30 cellular contexts compared by ENCODE assay signal in the genomic region with DNA sequence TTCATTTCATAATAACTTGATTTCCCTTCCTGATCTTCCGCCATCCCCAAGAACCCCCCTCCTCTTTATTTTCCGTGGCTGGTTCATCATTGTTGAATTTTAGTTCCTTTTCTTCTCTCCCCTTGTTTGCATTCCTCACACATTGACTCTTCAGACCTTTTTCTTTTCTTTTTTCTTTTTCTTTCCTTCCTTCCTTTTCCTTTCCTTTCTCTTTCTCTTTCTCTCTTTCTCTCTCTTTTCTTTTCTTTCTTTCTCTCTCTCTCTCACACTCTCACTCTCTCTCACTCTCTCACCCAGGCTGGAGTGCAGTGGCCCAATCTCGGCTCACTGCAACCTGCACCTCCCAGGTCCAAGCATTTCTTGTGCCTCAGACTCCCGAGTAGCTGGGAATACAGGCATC.
"Had no signal": no experiment of that assay in that cellular context is flagged by ENCODE, and none has a peak within 500 bp of the region (broad histone marks: within the 10 kb centered on the region; RNA-seq: fewer than 3 reads in every experiment).

No MANE protein-coding gene starts in this region.

- DNase-seq: activated B cell treated with CpG ODN at 0.5 μM for 24 hours; activated CD4-positive, alpha-beta memory T cell treated with anti-CD3 and anti-CD28 coated beads for 36 hours; activated CD4-positive, alpha-beta T cell treated with anti-CD3 and anti-CD28 coated beads for 4 hours; activated CD4-positive, alpha-beta T cell treated with anti-CD3 and anti-CD28 coated beads, Interleukin-2, amount 10 ng/mL, durations not matched to agents 24 days and 14 days; activated CD4-positive, alpha-beta T cell treated with anti-CD3 and anti-CD28 coated beads, Interleukin-2, amount 50 U/mL, for 1 hour; activated CD4-positive, alpha-beta T cell treated with anti-CD3 and anti-CD28 coated beads, Interleukin-2, amount 50 U/mL, for 4 hours; activated CD4-positive, CD25-positive, alpha-beta regulatory T cell treated with anti-CD3 and anti-CD28 coated beads, Interleukin-2, amount 50 U/mL, for 72 hours; activated CD8-positive, alpha-beta memory T cell treated with anti-CD3 and anti-CD28 coated beads, Interleukin-2, amount 50 U/mL, for 48 hours; activated CD8-positive, alpha-beta T cell treated with anti-CD3 and anti-CD28 coated beads for 36 hours; activated effector memory CD4-positive, alpha-beta T cell treated with Interleukin-2 at 50 U/mL for 16 hours; activated gamma-delta T cell; activated naive CD4-positive, alpha-beta T cell treated with anti-CD3 and anti-CD28 coated beads, Interleukin-2, amount 10 ng/mL, durations not matched to agents 7 days and 5 days; activated naive CD4-positive, alpha-beta T cell treated with Interleukin-2 at 50 U/mL for 16 hours; activated naive CD8-positive, alpha-beta T cell treated with anti-CD3 and anti-CD28 coated beads, Interleukin-2, amount 10 ng/mL, durations not matched to agents 7 days and 5 days; activated naive CD8-positive, alpha-beta T cell treated with anti-CD3 and anti-CD28 coated beads, Interleukin-2, amount 50 U/mL, for 24 hours; activated T-cell treated with anti-CD3 and anti-CD28 coated beads, Interleukin-2, amount 50 U/mL, for 24 hours; activated T-cell treated with anti-CD3 and anti-CD28 coated beads, Interleukin-2, amount 50 U/mL, for 48 hours; amygdala; anterior cingulate cortex; caudate nucleus; cerebellar nuclear complex; T-helper 17 cell had no signal

- H3K36me3 Mint-ChIP-seq: activated CD4-positive, alpha-beta memory T cell treated with anti-CD3 and anti-CD28 coated beads for 36 hours; activated naive CD4-positive, alpha-beta T cell treated with anti-CD3 and anti-CD28 coated beads, Interleukin-2, amount 10 ng/mL, durations not matched to agents 7 days and 5 days; activated naive CD4-positive, alpha-beta T cell treated with anti-CD3 and anti-CD28 coated beads, Interleukin-2, amount 50 U/mL, for 24 hours; activated naive CD8-positive, alpha-beta T cell; activated naive CD8-positive, alpha-beta T cell treated with anti-CD3 and anti-CD28 coated beads, Interleukin-2, amount 10 ng/mL, durations not matched to agents 7 days and 5 days had no signal

- H3K4me1 ChIP-seq: ascending aorta had no signal

- ATAC-seq: activated CD8-positive, alpha-beta T cell treated with anti-CD3 and anti-CD28 coated beads for 36 hours; activated naive CD8-positive, alpha-beta T cell treated with anti-CD3 and anti-CD28 coated beads, Interleukin-2, amount 50 U/mL, for 24 hours; T-helper 17 cell had no signal

- H3K27me3 ChIP-seq: ascending aorta, cardiac muscle cell had no signal

- H3K4me3 Mint-ChIP-seq: activated B cell treated with CpG ODN at 0.5 μM for 24 hours; activated CD4-positive, alpha-beta memory T cell treated with anti-CD3 and anti-CD28 coated beads for 36 hours; activated CD4-positive, alpha-beta T cell treated with anti-CD3 and anti-CD28 coated beads, Interleukin-2, amount 10 ng/mL, durations not matched to agents 24 days and 14 days; activated CD8-positive, alpha-beta T cell treated with anti-CD3 and anti-CD28 coated beads for 36 hours; activated naive CD4-positive, alpha-beta T cell treated with anti-CD3 and anti-CD28 coated beads, Interleukin-2, amount 10 ng/mL, durations not matched to agents 7 days and 5 days; activated naive CD4-positive, alpha-beta T cell treated with anti-CD3 and anti-CD28 coated beads, Interleukin-2, amount 50 U/mL, for 24 hours; activated naive CD8-positive, alpha-beta T cell; activated naive CD8-positive, alpha-beta T cell treated with anti-CD3 and anti-CD28 coated beads, Interleukin-2, amount 10 ng/mL, durations not matched to agents 7 days and 5 days; activated naive CD8-positive, alpha-beta T cell treated with anti-CD3 and anti-CD28 coated beads, Interleukin-2, amount 50 U/mL, for 24 hours; activated T-cell treated with anti-CD3 and anti-CD28 coated beads, Interleukin-2, amount 50 U/mL, for 24 hours; brain; central memory CD8-positive, alpha-beta T cell; T-helper 17 cell had no signal

- H3K27ac Mint-ChIP-seq: activated B cell treated with CpG ODN at 0.5 μM for 24 hours; activated CD4-positive, alpha-beta memory T cell treated with anti-CD3 and anti-CD28 coated beads for 36 hours; activated CD4-positive, alpha-beta T cell treated with anti-CD3 and anti-CD28 coated beads, Interleukin-2, amount 10 ng/mL, durations not matched to agents 24 days and 14 days; activated CD8-positive, alpha-beta T cell treated with anti-CD3 and anti-CD28 coated beads for 36 hours; activated naive CD4-positive, alpha-beta T cell treated with anti-CD3 and anti-CD28 coated beads, Interleukin-2, amount 10 ng/mL, durations not matched to agents 7 days and 5 days; activated naive CD4-positive, alpha-beta T cell treated with anti-CD3 and anti-CD28 coated beads, Interleukin-2, amount 50 U/mL, for 24 hours; activated naive CD8-positive, alpha-beta T cell; activated naive CD8-positive, alpha-beta T cell treated with anti-CD3 and anti-CD28 coated beads, Interleukin-2, amount 10 ng/mL, durations not matched to agents 7 days and 5 days; activated naive CD8-positive, alpha-beta T cell treated with anti-CD3 and anti-CD28 coated beads, Interleukin-2, amount 50 U/mL, for 24 hours; activated T-cell treated with anti-CD3 and anti-CD28 coated beads, Interleukin-2, amount 50 U/mL, for 24 hours; activated T-helper 2 cell treated with anti-CD3 and anti-CD28 coated beads, Interferon-gamma antibody, Interleukin-2, Interleukin-4, amounts not matched to agents 10 μg/mL and 5 μg/mL and 100 μg/mL, durations not matched to agents 14 hours and 24 hours and 36 hours; T-helper 17 cell had no signal

- H3K36me3 ChIP-seq: ascending aorta, cardiac muscle cell had no signal

- H3K4me3 ChIP-seq: ascending aorta, cardiac muscle cell had no signal

- H3K27me3 Mint-ChIP-seq: activated B cell treated with CpG ODN at 0.5 μM for 24 hours; activated CD4-positive, alpha-beta T cell treated with anti-CD3 and anti-CD28 coated beads, Interleukin-2, amount 10 ng/mL, durations not matched to agents 24 days and 14 days; activated CD8-positive, alpha-beta T cell treated with anti-CD3 and anti-CD28 coated beads for 36 hours; activated naive CD4-positive, alpha-beta T cell treated with anti-CD3 and anti-CD28 coated beads, Interleukin-2, amount 10 ng/mL, durations not matched to agents 7 days and 5 days; activated naive CD8-positive, alpha-beta T cell treated with anti-CD3 and anti-CD28 coated beads, Interleukin-2, amount 10 ng/mL, durations not matched to agents 7 days and 5 days; activated naive CD8-positive, alpha-beta T cell treated with anti-CD3 and anti-CD28 coated beads, Interleukin-2, amount 50 U/mL, for 24 hours; activated T-cell treated with anti-CD3 and anti-CD28 coated beads, Interleukin-2, amount 50 U/mL, for 24 hours; brain; central memory CD8-positive, alpha-beta T cell had no signal

- H3K27ac ChIP-seq: ascending aorta, cardiac muscle cell, VCaP had no signal

- H3K9me3 ChIP-seq: ascending aorta had no signal

- H3K4me1 Mint-ChIP-seq: activated B cell treated with CpG ODN at 0.5 μM for 24 hours; activated CD4-positive, alpha-beta T cell treated with anti-CD3 and anti-CD28 coated beads, Interleukin-2, amount 10 ng/mL, durations not matched to agents 24 days and 14 days; activated naive CD4-positive, alpha-beta T cell treated with anti-CD3 and anti-CD28 coated beads, Interleukin-2, amount 10 ng/mL, durations not matched to agents 7 days and 5 days; activated naive CD4-positive, alpha-beta T cell treated with anti-CD3 and anti-CD28 coated beads, Interleukin-2, amount 50 U/mL, for 24 hours; activated naive CD8-positive, alpha-beta T cell treated with anti-CD3 and anti-CD28 coated beads, Interleukin-2, amount 10 ng/mL, durations not matched to agents 7 days and 5 days; activated naive CD8-positive, alpha-beta T cell treated with anti-CD3 and anti-CD28 coated beads, Interleukin-2, amount 50 U/mL, for 24 hours; central memory CD8-positive, alpha-beta T cell; T-helper 17 cell had no signal
